14 cellular contexts compared by ENCODE assay signal in the genomic region with DNA sequence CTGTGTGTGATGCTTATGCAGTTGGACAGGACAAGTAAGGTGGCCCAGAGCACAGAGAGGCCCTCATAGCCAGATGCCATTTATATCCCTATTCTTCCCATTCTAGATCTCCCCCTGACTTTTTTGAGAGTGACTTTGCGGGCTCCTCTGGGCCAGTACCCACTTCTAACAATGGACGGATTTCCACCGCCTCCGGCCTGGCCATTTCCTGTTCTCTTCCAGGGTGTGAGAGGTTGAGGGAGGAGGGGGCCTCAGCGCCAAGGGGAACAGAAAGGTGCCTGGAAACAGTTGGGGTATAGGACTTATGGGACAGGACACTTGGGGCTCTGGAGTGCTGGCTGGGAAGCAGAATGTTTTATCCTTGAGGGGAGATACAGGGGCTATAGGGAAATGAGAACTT. TPM values are rescaled to one million over a fixed set of nuclear protein-coding genes. Genes with fewer than 3 reads are reported as not detected.
DNase-seq lines count a peak whose midpoint lies in the region; ATAC-seq and TF ChIP-seq lines count a peak whose summit lies in the region.
"Had no signal": no experiment of that assay in that cellular context is flagged by ENCODE, and none has a peak within 500 bp of the region (broad histone marks: within the 10 kb centered on the region; RNA-seq: fewer than 3 reads in every experiment).

No MANE protein-coding gene starts in this region.

- POLR2A ChIA-PET in SK-N-SH (lab: Yijun Ruan, JAX) = interaction anchor here (1.2 to 1.9 kb wide), 2 partner anchors 10 to 15 kb away, joined by 3 to 7 read pairs; a partner anchor contains a TSS

- H3K4me1 Mint-ChIP-seq in immature natural killer cell = peaks cover 43 to 44% of the 10 kb centered on the region in 2 donors

- peak; percentile 3 for DNase-seq in SK-N-SH
- DNase-seq in adipocyte (ENCODE audit: low read depth) = no peak
- DNase-seq in spleen = no peak
- DNase-seq in stimulated activated CD4-positive, alpha-beta T cell treated with anti-CD3 and anti-CD28 coated beads, Interleukin-2, amount 100 ng/mL, for 24 hours = no peak
- no peak for DNase-seq in immature natural killer cell
- DNase-seq in dedifferentiated amniotic fluid mesenchymal stem cell (ENCODE audit: extremely low spot score) = no peak
- DNase-seq: activated T-cell treated with anti-CD3 and anti-CD28 coated beads, Interleukin-2, amount 50 U/mL, for 72 hours; DMS53; NCI-H2171 treated with DMSO at 0.1 percent for 48 hours had no signal

- H3K9me3 ChIP-seq in SK-N-SH (no peaks in the 10 kb centered on the region), adipocyte (ENCODE audit: control insufficient read depth, low read length) (no peaks in the 10 kb centered on the region), spleen (no peaks in the 10 kb centered on the region)

- TF ChIP-seq CTCF in SK-N-SH (IDR thresholded peaks at IDR 0.05) (no peak), spleen (IDR thresholded peaks at IDR 0.05 in 8 of 11, conservative IDR thresholded peaks at IDR 0.05 in 3 of 11) (no peak)

- no peak overlapping the region for H3K4me3 ChIP-seq in SK-N-SH (ENCODE audit: low read depth in 2 of 2, low read length in 1 of 2)
- peak overlapping the region; percentile 96 for H3K4me3 ChIP-seq in adipocyte (ENCODE audit: low read length)
- H3K4me3 ChIP-seq in spleen = peak overlapping the region in 5 of 8 donors; percentile 76 to 99 (median 95)

- H3K27me3 Mint-ChIP-seq in immature natural killer cell (ENCODE audit: low read depth in 3 of 3) = peaks cover 2 to 3% (median 3%) of the 10 kb centered on the region in 3 donors

- peaks cover 0 to 29% (median 2%) of the 10 kb centered on the region in 3 donors for H3K36me3 Mint-ChIP-seq in immature natural killer cell

- H3K27ac ChIP-seq in SK-N-SH (ENCODE audit: low read depth in 2 of 2, low read length in 1 of 2) (no peak overlapping the region), layer of hippocampus (ENCODE audit: low read depth, low read length) (peak overlapping the region; percentile 11), spleen (peak overlapping the region; percentile 24 to 96 (median 95))
- H3K27ac ChIP-seq: 22Rv1 had no signal

- H3K4me1 ChIP-seq in SK-N-SH (ENCODE audit: control insufficient read depth in 1 of 2, insufficient read depth in 2 of 2, low read depth in 1 of 2, low read length in 1 of 2) (peaks cover 20 to 25% of the 10 kb centered on the region in 2 experiments; a peak in 3 of 4 replicates), adipocyte (ENCODE audit: control insufficient read depth, insufficient read depth, low read length) (peaks cover 26% of the 10 kb centered on the region), spleen (peaks cover 25 to 89% (median 61%) of the 10 kb centered on the region in 6 donors)

- no peak for TF ChIP-seq RAD21 in SK-N-SH (IDR thresholded peaks at IDR 0.05; ENCODE audit: low read length)

- peak overlapping the region in 3 of 6 donors; percentile 16 to 59 (median 48) for H3K27ac Mint-ChIP-seq in immature natural killer cell
- H3K27ac Mint-ChIP-seq: activated T-cell treated with anti-CD3 and anti-CD28 coated beads, Interleukin-2, amount 50 U/mL, for 72 hours had no signal

- H3F3A ChIP-seq in SK-N-SH (replicated peaks; ENCODE audit: insufficient read depth) = peaks cover 8% of the 10 kb centered on the region

- WGBS in SK-N-SH (ENCODE audit: low lambda C conversion rate) = 98% methylated on average over 5 of the region's 5 CpGs
- 53 to 67% (median 63%) methylated on average over 5 of the region's 5 CpGs for WGBS in spleen, 5 donors

- H3K27me3 ChIP-seq in SK-N-SH (ENCODE audit: insufficient read depth) (no peaks in the 10 kb centered on the region), adipocyte (replicated peaks; ENCODE audit: control insufficient read depth, insufficient read depth, low read length) (no peaks in the 10 kb centered on the region), layer of hippocampus (ENCODE audit: control insufficient read depth, insufficient read depth, low read length) (no peaks in the 10 kb centered on the region), spleen (replicated peaks in 1 of 7) (no peaks in the 10 kb centered on the region)

- H3K79me2 ChIP-seq in SK-N-SH (ENCODE audit: insufficient read depth) = peaks cover 46% of the 10 kb centered on the region

- peaks cover 38% of the 10 kb centered on the region for H4K20me1 ChIP-seq in SK-N-SH (ENCODE audit: insufficient read depth)

- TF ChIP-seq EP300 in SK-N-SH (IDR thresholded peaks at IDR 0.05; ENCODE audit: borderline replicate concordance in 1 of 2, low read depth in 1 of 2, low read length in 1 of 2) = no peak

- CTCF ChIA-PET in SK-N-SH (lab: Yijun Ruan, JAX) = interaction anchor here (0.8 to 8.2 kb wide), 3 partner anchors 10 to 55 kb away, joined by 3 to 41 read pairs (median 13); no protein-coding TSS in a partner anchor

- peak overlapping the region; percentile 99 for H3K4me2 ChIP-seq in SK-N-SH

- intact Hi-C loops in spleen (cut with DNase I; ENCODE audit: low total_unique reads) = no loop called here

- peaks cover 22 to 48% of the 10 kb centered on the region in 2 experiments for H3K36me3 ChIP-seq in SK-N-SH (replicated peaks in 1 of 2; ENCODE audit: control insufficient read depth in 1 of 2, insufficient read depth in 2 of 2, low read length in 1 of 2)
- H3K36me3 ChIP-seq in adipocyte (ENCODE audit: control insufficient read depth, insufficient read depth, low read length, severe bottlenecking) = peaks cover 51% of the 10 kb centered on the region
- H3K36me3 ChIP-seq in spleen = peaks cover 0 to 55% (median 46%) of the 10 kb centered on the region in 6 donors

- H3K9me3 Mint-ChIP-seq in immature natural killer cell = no peaks in the 10 kb centered on the region
- H3K9me3 Mint-ChIP-seq: activated T-cell treated with anti-CD3 and anti-CD28 coated beads, Interleukin-2, amount 50 U/mL, for 72 hours had no signal

- no peak for ATAC-seq in SK-N-SH treated with all-trans-retinoic acid at 6 μM for 48 hours
- ATAC-seq: activated T-cell treated with anti-CD3 and anti-CD28 coated beads, Interleukin-2, amount 50 U/mL, for 72 hours; Panc1 had no signal

- TF ChIP-seq POLR2A in spleen (IDR thresholded peaks at IDR 0.05) = no peak

- H3K4me3 Mint-ChIP-seq in immature natural killer cell = no peak overlapping the region

- no peak overlapping the region for H2AFZ ChIP-seq in SK-N-SH (ENCODE audit: low read depth)

- no peaks in the 10 kb centered on the region for H3K9me2 ChIP-seq in SK-N-SH

- H3K9ac ChIP-seq in SK-N-SH (no peak overlapping the region), adipocyte (ENCODE audit: low read length) (no peak overlapping the region)

TF ChIP-seq in SK-N-SH, 30 proteins besides CTCF, POLR2A, EP300 and RAD21 (continues in another document):
- TF ChIP-seq RCOR1 (IDR thresholded peaks at IDR 0.05; ENCODE audit: low read length) (no peak), GABPA (IDR thresholded peaks at IDR 0.05; ENCODE audit: low read depth) (no peak)

TF ChIP-seq in SK-N-SH treated with all-trans-retinoic acid at 6 μM for 48 hours, 23 proteins besides CTCF, POLR2A, EP300 and RAD21 (continues in another document):
- TF ChIP-seq, protein P1, sequence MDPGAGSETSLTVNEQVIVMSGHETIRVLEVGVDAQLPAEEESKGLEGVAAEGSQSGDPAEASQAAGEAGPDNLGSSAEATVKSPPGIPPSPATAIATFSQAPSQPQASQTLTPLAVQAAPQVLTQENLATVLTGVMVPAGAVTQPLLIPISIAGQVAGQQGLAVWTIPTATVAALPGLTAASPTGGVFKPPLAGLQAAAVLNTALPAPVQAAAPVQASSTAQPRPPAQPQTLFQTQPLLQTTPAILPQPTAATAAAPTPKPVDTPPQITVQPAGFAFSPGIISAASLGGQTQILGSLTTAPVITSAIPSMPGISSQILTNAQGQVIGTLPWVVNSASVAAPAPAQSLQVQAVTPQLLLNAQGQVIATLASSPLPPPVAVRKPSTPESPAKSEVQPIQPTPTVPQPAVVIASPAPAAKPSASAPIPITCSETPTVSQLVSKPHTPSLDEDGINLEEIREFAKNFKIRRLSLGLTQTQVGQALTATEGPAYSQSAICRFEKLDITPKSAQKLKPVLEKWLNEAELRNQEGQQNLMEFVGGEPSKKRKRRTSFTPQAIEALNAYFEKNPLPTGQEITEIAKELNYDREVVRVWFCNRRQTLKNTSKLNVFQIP (CRISPR knock-in tag; IDR thresholded peaks at IDR 0.05; ENCODE audit: borderline replicate concordance, low read depth) = no peak

RNA-seq across cellular contexts. Expression of a gene that starts 3.4 kb away (rescaled TPM):
- polyA plus RNA-seq in SK-N-SH (2012; rRNA removed) (21.9 and 23.1 TPM in 2 replicates), spleen (10 to 100 TPM; 13.2 to 52.0 (median 18.5) TPM), immature natural killer cell (10 to 100 TPM in 1 of 3 donors, 1 to 10 TPM in 2; 2.1 to 10.7 (median 3.0) TPM)
- polyA plus RNA-seq in SK-N-SH (2012; cell fraction: cytosol; rRNA removed) = 7.2 and 11.2 TPM in 2 replicates
- 59.6 and 71.3 TPM in 2 replicates for polyA plus RNA-seq in SK-N-SH (2012; cell fraction: nucleus; rRNA removed)
- total RNA-seq in spleen = 10 to 100 TPM; 60.0 to 96.5 (median 78.6) TPM

RNA-seq across cellular contexts. Expression of a gene that starts 15.2 kb away (rescaled TPM):
- polyA plus RNA-seq in SK-N-SH (2012; rRNA removed) (95.0 and 101 TPM in 2 replicates), spleen (100 to 1,000 TPM; 144 to 191 (median 155) TPM), immature natural killer cell (100 to 1,000 TPM; 157 to 243 (median 216) TPM)
- polyA plus RNA-seq in SK-N-SH (2012; cell fraction: cytosol; rRNA removed) = 66.9 and 81.3 TPM in 2 replicates
- polyA plus RNA-seq in SK-N-SH (2012; cell fraction: nucleus; rRNA removed) = 186 and 201 TPM in 2 replicates
- 100 to 1,000 TPM in 5 of 7 donors, 10 to 100 TPM in 2; 89.3 to 135 (median 107) TPM for total RNA-seq in spleen

RNA-seq across cellular contexts. Expression of a gene that starts 18.4 kb away (rescaled TPM):
- polyA plus RNA-seq in SK-N-SH (2012; rRNA removed) (15.4 and 18.9 TPM in 2 replicates), spleen (10 to 100 TPM; 12.5 to 16.1 (median 15.5) TPM), immature natural killer cell (10 to 100 TPM; 14.1 to 23.5 (median 18.9) TPM)
- 10.2 and 14.3 TPM in 2 replicates for polyA plus RNA-seq in SK-N-SH (2012; cell fraction: cytosol; rRNA removed)
- 10.6 and 15.2 TPM in 2 replicates for polyA plus RNA-seq in SK-N-SH (2012; cell fraction: nucleus; rRNA removed)
- total RNA-seq in spleen = 10 to 100 TPM in 6 of 7 donors, 1 to 10 TPM in 1; 10.0 to 17.7 (median 13.4) TPM

RNA-seq across cellular contexts. Expression of a gene that starts 19.0 kb away (rescaled TPM):
- polyA plus RNA-seq in SK-N-SH (2012; rRNA removed) (43.9 and 46.6 TPM in 2 replicates), spleen (10 to 100 TPM; 47.9 to 93.3 (median 57.1) TPM), immature natural killer cell (1 to 10 TPM; 7.4 to 7.9 (median 7.7) TPM)
- 45.0 and 50.1 TPM in 2 replicates for polyA plus RNA-seq in SK-N-SH (2012; cell fraction: cytosol; rRNA removed)
- 98.2 and 102 TPM in 2 replicates for polyA plus RNA-seq in SK-N-SH (2012; cell fraction: nucleus; rRNA removed)
- total RNA-seq in spleen = 10 to 100 TPM; 62.6 to 89.5 (median 72.6) TPM

RNA-seq across cellular contexts. Expression of a gene that starts 33.8 kb away (rescaled TPM):
- polyA plus RNA-seq in SK-N-SH (2012; rRNA removed) (10.3 and 10.4 TPM in 2 replicates), spleen (1 to 10 TPM; 2.0 to 4.8 (median 2.3) TPM), immature natural killer cell (not detected)
- polyA plus RNA-seq in SK-N-SH (2012; cell fraction: cytosol; rRNA removed) = 2.3 and 4.3 TPM in 2 replicates
- 58.4 and 67.6 TPM in 2 replicates for polyA plus RNA-seq in SK-N-SH (2012; cell fraction: nucleus; rRNA removed)
- 1 to 10 TPM in 6 of 7 donors, under 1 TPM in 1; 0.74 to 4.2 (median 2.5) TPM for total RNA-seq in spleen
- total RNA-seq: mononuclear cell had no signal

Comparison
In these comparisons a context has a peak if more than half of its experiments do, and no peak if none do; other contexts are left out.
1. H3K27ac ChIP-seq: peak in layer of hippocampus (single experiment) and spleen (8 of 8); none in SK-N-SH (0 of 2).
2. H3K4me3 ChIP-seq: peak in adipocyte (single experiment) and spleen (5 of 8); none in SK-N-SH (0 of 2).